5 cellular contexts compared by ENCODE assay signal in genomic region chr3:186634207-186634606, GRCh38. TPM values are rescaled to one million over a fixed set of nuclear protein-coding genes. Genes with fewer than 3 reads are reported as not detected.
"Had no signal": no experiment of that assay in that cellular context is flagged by ENCODE, and none has a peak within 500 bp of the region (broad histone marks: within the 10 kb centered on the region; RNA-seq: fewer than 3 reads in every experiment).

No MANE protein-coding gene starts in this region.

RNA-seq across cellular contexts. Expression of gene FETUB, which starts 6.0 kb away (rescaled TPM):
- total RNA-seq: GM23248, H4, H7, HFFc6 had no signal
- polyA plus RNA-seq: GM23248, IgD-negative memory B cell had no signal

RNA-seq across cellular contexts. Expression of gene AHSG, which starts 21.3 kb away (rescaled TPM):
- total RNA-seq: GM23248, H4, H7, HFFc6 had no signal
- polyA plus RNA-seq: GM23248, IgD-negative memory B cell had no signal

RNA-seq across cellular contexts. Expression of gene HRG, which starts 31.6 kb away (rescaled TPM):
- total RNA-seq: GM23248, H4, HFFc6 had no signal
- polyA plus RNA-seq: GM23248, IgD-negative memory B cell had no signal
